9 cellular contexts compared by ENCODE assay signal in genomic region chr2:240250985-240251847, GRCh38.
DNase-seq lines count a peak whose midpoint lies in the region; ATAC-seq and TF ChIP-seq lines count a peak whose summit lies in the region.
"Had no signal": no experiment of that assay in that cellular context is flagged by ENCODE, and none has a peak within 500 bp of the region (broad histone marks: within the 10 kb centered on the region; RNA-seq: fewer than 3 reads in every experiment).

No MANE protein-coding gene starts in this region.

- H3K27ac ChIP-seq in esophagus muscularis mucosa (replicated peaks in 1 of 4) = peak overlapping the region; percentile 62 to 81 (median 69)

- peak; percentile 66 for TF ChIP-seq EP300 in esophagus muscularis mucosa (IDR thresholded peaks at IDR 0.05)

- H3K9me3 ChIP-seq in esophagus muscularis mucosa (no peaks in the 10 kb centered on the region), mucosa of stomach (ENCODE audit: control insufficient read depth, low read length) (no peaks in the 10 kb centered on the region)

- peaks cover 30 to 39% (median 30%) of the 10 kb centered on the region in 4 donors for H3K4me1 ChIP-seq in esophagus muscularis mucosa
- peaks cover 22% of the 10 kb centered on the region for H3K4me1 ChIP-seq in mucosa of stomach (ENCODE audit: control insufficient read depth, insufficient read depth, low read length)

- no peak overlapping the region for H3K4me3 Mint-ChIP-seq in activated naive CD8-positive, alpha-beta T cell treated with anti-CD3 and anti-CD28 coated beads, Interleukin-2, amount 50 U/mL, for 24 hours
- H3K4me3 Mint-ChIP-seq in activated naive CD8-positive, alpha-beta T cell treated with anti-CD3 and anti-CD28 coated beads for 36 hours = no peak overlapping the region
- H3K4me3 Mint-ChIP-seq: activated T-cell treated with anti-CD3 and anti-CD28 coated beads, Interleukin-2, amount 50 U/mL, for 4 hours had no signal

- H3K36me3 Mint-ChIP-seq in activated naive CD8-positive, alpha-beta T cell treated with anti-CD3 and anti-CD28 coated beads, Interleukin-2, amount 50 U/mL, for 24 hours (ENCODE audit: low read depth) = no peaks in the 10 kb centered on the region
- H3K36me3 Mint-ChIP-seq in activated naive CD8-positive, alpha-beta T cell treated with anti-CD3 and anti-CD28 coated beads for 36 hours = no peaks in the 10 kb centered on the region

- no peaks in the 10 kb centered on the region for H3K36me3 ChIP-seq in esophagus muscularis mucosa
- no peaks in the 10 kb centered on the region for H3K36me3 ChIP-seq in mucosa of stomach (ENCODE audit: control insufficient read depth, insufficient read depth, low read length)

- TF ChIP-seq POLR2A in esophagus muscularis mucosa (IDR thresholded peaks at IDR 0.05; ENCODE audit: low read depth) = no peak

- peak overlapping the region; percentile 50 for H3K9ac ChIP-seq in mucosa of stomach (ENCODE audit: low read length)

- no peaks in the 10 kb centered on the region for H3K9me3 Mint-ChIP-seq in activated naive CD8-positive, alpha-beta T cell treated with anti-CD3 and anti-CD28 coated beads, Interleukin-2, amount 50 U/mL, for 24 hours
- no peaks in the 10 kb centered on the region for H3K9me3 Mint-ChIP-seq in activated naive CD8-positive, alpha-beta T cell treated with anti-CD3 and anti-CD28 coated beads for 36 hours
- H3K9me3 Mint-ChIP-seq: activated T-cell treated with anti-CD3 and anti-CD28 coated beads, Interleukin-2, amount 50 U/mL, for 4 hours had no signal

- no peak for DNase-seq in activated naive CD8-positive, alpha-beta T cell treated with anti-CD3 and anti-CD28 coated beads, Interleukin-2, amount 50 U/mL, for 24 hours
- no peak for DNase-seq in activated naive CD8-positive, alpha-beta T cell treated with anti-CD3 and anti-CD28 coated beads for 36 hours
- DNase-seq in SW 1271 (lab: John Stamatoyannopoulos, UW) (peak; percentile 19 to 67), esophagus muscularis mucosa (ENCODE audit: extremely low spot score) (peak; percentile 93), ureter (ENCODE audit: low spot score) (peak; percentile 89)
- DNase-seq in activated CD4-positive, CD25-positive, alpha-beta regulatory T cell (lab: John Stamatoyannopoulos, UW) = no peak
- DNase-seq: activated T-cell treated with anti-CD3 and anti-CD28 coated beads, Interleukin-2, amount 50 U/mL, for 4 hours had no signal

- 68% methylated on average over 9 of the region's 32 CpGs for WGBS in esophagus muscularis mucosa

- H3K4me1 Mint-ChIP-seq in activated naive CD8-positive, alpha-beta T cell treated with anti-CD3 and anti-CD28 coated beads, Interleukin-2, amount 50 U/mL, for 24 hours = no peaks in the 10 kb centered on the region
- no peaks in the 10 kb centered on the region for H3K4me1 Mint-ChIP-seq in activated naive CD8-positive, alpha-beta T cell treated with anti-CD3 and anti-CD28 coated beads for 36 hours

- no peak overlapping the region for H3K27ac Mint-ChIP-seq in activated naive CD8-positive, alpha-beta T cell treated with anti-CD3 and anti-CD28 coated beads, Interleukin-2, amount 50 U/mL, for 24 hours
- H3K27ac Mint-ChIP-seq in activated naive CD8-positive, alpha-beta T cell treated with anti-CD3 and anti-CD28 coated beads for 36 hours = no peak overlapping the region

- TF ChIP-seq CTCF in esophagus muscularis mucosa (IDR thresholded peaks at IDR 0.05) = no peak

- H3K27me3 ChIP-seq in esophagus muscularis mucosa = peaks cover 0 to 37% (median 0%) of the 10 kb centered on the region in 4 donors
- no peaks in the 10 kb centered on the region for H3K27me3 ChIP-seq in mucosa of stomach (ENCODE audit: control insufficient read depth, insufficient read depth, low read length)

- peak; percentile 29 for ATAC-seq in activated naive CD8-positive, alpha-beta T cell treated with anti-CD3 and anti-CD28 coated beads, Interleukin-2, amount 50 U/mL, for 24 hours
- no peak for ATAC-seq in HG02623 (IDR thresholded peaks at IDR 0.05; ENCODE audit: unreplicated experiment)

- H3K4me3 ChIP-seq in esophagus muscularis mucosa = peak overlapping the region in 2 of 4 donors; percentile 19 to 29
- H3K4me3 ChIP-seq in mucosa of stomach (ENCODE audit: low read length) = no peak overlapping the region

- H3K27me3 Mint-ChIP-seq in activated naive CD8-positive, alpha-beta T cell treated with anti-CD3 and anti-CD28 coated beads, Interleukin-2, amount 50 U/mL, for 24 hours = peaks cover 5% of the 10 kb centered on the region
- peaks cover 14% of the 10 kb centered on the region for H3K27me3 Mint-ChIP-seq in activated naive CD8-positive, alpha-beta T cell treated with anti-CD3 and anti-CD28 coated beads for 36 hours

- intact Hi-C loops in esophagus muscularis mucosa (cut with DNase I) = no loop called here

Comparison
In these comparisons a context has a peak if more than half of its experiments do, and no peak if none do; other contexts are left out.
1. DNase-seq: peak in SW 1271 (2 of 2), esophagus muscularis mucosa (single experiment) and ureter (single experiment); none in activated naive CD8-positive, alpha-beta T cell treated with anti-CD3 and anti-CD28 coated beads, Interleukin-2, amount 50 U/mL, for 24 hours (single experiment), activated naive CD8-positive, alpha-beta T cell treated with anti-CD3 and anti-CD28 coated beads for 36 hours (single experiment) and activated CD4-positive, CD25-positive, alpha-beta regulatory T cell (0 of 4).